31 cellular contexts compared by ENCODE assay signal in genomic region chr11:81220166-81220895, GRCh38.
"Had no signal": no experiment of that assay in that cellular context is flagged by ENCODE, and none has a peak within 500 bp of the region (broad histone marks: within the 10 kb centered on the region; RNA-seq: fewer than 3 reads in every experiment).

No MANE protein-coding gene starts in this region.

- DNase-seq: activated CD4-positive, alpha-beta T cell treated with anti-CD3 and anti-CD28 coated beads for 48 hours; activated CD4-positive, alpha-beta T cell treated with anti-CD3 and anti-CD28 coated beads, Interleukin-2, amount 50 U/mL, for 48 hours; activated CD8-positive, alpha-beta memory T cell treated with anti-CD3 and anti-CD28 coated beads for 24 hours; activated effector memory CD4-positive, alpha-beta T cell treated with Interleukin-2 at 50 U/mL for 16 hours; activated naive CD4-positive, alpha-beta T cell treated with Interleukin-2 at 50 U/mL for 16 hours; activated naive CD8-positive, alpha-beta T cell treated with anti-CD3 and anti-CD28 coated beads for 36 hours; adrenal gland; colonic mucosa; effector CD8-positive, alpha-beta T cell; esophagus squamous epithelium; foreskin melanocyte; heart right ventricle; left ventricle myocardium superior; mammary epithelial cell; midbrain; naive thymus-derived CD8-positive, alpha-beta T cell; posterior cingulate gyrus; right cardiac atrium; stimulated activated CD4-positive, alpha-beta T cell treated with anti-CD3 and anti-CD28 coated beads, Interleukin-15, amount 100 ng/mL, for 24 hours; stimulated activated CD4-positive, alpha-beta T cell treated with anti-CD3 and anti-CD28 coated beads, Interleukin-2, amount 100 ng/mL, for 24 hours; stimulated activated naive B cell treated with anti-CD40 and anti-IgM and Interleukin-4, amounts not matched to agents 10 μg/mL and 1 μg/mL and 100 μg/mL, for 72 hours; stomach; T-helper 9 cell; thyroid gland; upper lobe of left lung had no signal

- ATAC-seq: activated CD4-positive, CD25-positive, alpha-beta regulatory T cell treated with anti-CD3 and anti-CD28 coated beads, Interleukin-2, amount 50 U/mL, for 24 hours; heart right ventricle; left ventricle myocardium superior; naive thymus-derived CD8-positive, alpha-beta T cell; right cardiac atrium; stimulated activated naive B cell treated with anti-CD40 and anti-IgM and Interleukin-4, amounts not matched to agents 10 μg/mL and 1 μg/mL and 100 μg/mL, for 72 hours had no signal

- FAIRE-seq: bronchial epithelial cell, endometrium, islet of Langerhans, TTC549 had no signal

- H3K4me3 ChIP-seq: colonic mucosa, neural progenitor cell, stomach, thyroid gland, upper lobe of left lung had no signal
